Comparison of ENCODE assay signal across 12 cellular contexts in the genomic region with DNA sequence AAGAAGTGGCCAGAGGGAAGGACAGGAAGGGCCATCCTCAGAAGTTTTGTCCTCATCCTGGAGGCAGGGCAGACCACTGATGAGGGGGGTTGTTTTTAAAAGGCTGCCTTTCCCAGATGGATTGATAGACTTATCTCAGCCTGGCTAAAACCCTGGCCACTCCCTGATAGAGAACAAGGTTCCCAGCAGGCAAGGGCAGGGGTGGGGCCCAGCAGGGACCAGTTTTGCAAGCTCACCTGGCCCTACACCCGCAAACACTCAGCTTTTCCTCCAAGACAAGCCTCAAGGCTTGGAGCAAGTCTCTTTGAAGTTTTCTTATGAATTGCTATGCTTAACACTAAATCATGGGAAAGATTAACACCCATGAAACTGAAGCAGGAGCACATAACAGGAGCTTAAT. TPM values are rescaled to one million over a fixed set of nuclear protein-coding genes. Genes with fewer than 3 reads are reported as not detected.
DNase-seq lines count a peak whose midpoint lies in the region; ATAC-seq and TF ChIP-seq lines count a peak whose summit lies in the region.
"Had no signal": no experiment of that assay in that cellular context is flagged by ENCODE, and none has a peak within 500 bp of the region (broad histone marks: within the 10 kb centered on the region; RNA-seq: fewer than 3 reads in every experiment).

No MANE protein-coding gene starts in this region.

- no peaks in the 10 kb centered on the region for H3K9me3 Mint-ChIP-seq in activated naive CD8-positive, alpha-beta T cell treated with anti-CD3 and anti-CD28 coated beads for 36 hours
- H3K9me3 Mint-ChIP-seq: effector memory CD8-positive, alpha-beta T cell; memory B cell had no signal

- H2AFZ ChIP-seq in KMS-11 (ENCODE audit: low read depth): no peak overlapping the region

- no peak for TF ChIP-seq CTCF in KMS-11 (conservative IDR thresholded peaks at IDR 0.05; ENCODE audit: low read depth, low read length)
- no peak for TF ChIP-seq CTCF in spleen (IDR thresholded peaks at IDR 0.05 in 8 of 11, conservative IDR thresholded peaks at IDR 0.05 in 3 of 11)
- no peak for TF ChIP-seq CTCF in uterus (IDR thresholded peaks at IDR 0.05)

- DNase-seq in activated naive CD8-positive, alpha-beta T cell treated with anti-CD3 and anti-CD28 coated beads for 36 hours: no peak
- DNase-seq in iPS-NIHi11 (ENCODE audit: low spot score) (peak; percentile 55), spleen (no peak), uterus (no peak), HCEC 1CT (no peak)
- DNase-seq in stimulated activated CD4-positive, alpha-beta T cell treated with anti-CD3 and anti-CD28 coated beads, Interleukin-4, amount 100 ng/mL, for 24 hours: no peak
- DNase-seq: effector memory CD8-positive, alpha-beta T cell; MM.1S; stimulated activated CD4-positive, alpha-beta T cell treated with anti-CD3 and anti-CD28 coated beads, Interleukin-4, amount 100 ng/mL, for 1 hour had no signal

- H3K4me1 ChIP-seq in KMS-11 (ENCODE audit: low read depth, poor library complexity, severe bottlenecking): peaks cover 32% of the 10 kb centered on the region
- peaks cover 0 to 45% (median 14%) of the 10 kb centered on the region in 6 donors for H3K4me1 ChIP-seq in spleen
- H3K4me1 ChIP-seq in uterus: no peaks in the 10 kb centered on the region

- no peak for ATAC-seq in GM21723 (IDR thresholded peaks at IDR 0.05; ENCODE audit: unreplicated experiment)
- ATAC-seq: effector memory CD8-positive, alpha-beta T cell had no signal

- peaks cover 2% of the 10 kb centered on the region for H3K36me3 Mint-ChIP-seq in activated naive CD8-positive, alpha-beta T cell treated with anti-CD3 and anti-CD28 coated beads for 36 hours
- H3K36me3 Mint-ChIP-seq: memory B cell had no signal

- peak overlapping the region; percentile 9 for H3K27ac Mint-ChIP-seq in activated naive CD8-positive, alpha-beta T cell treated with anti-CD3 and anti-CD28 coated beads for 36 hours
- H3K27ac Mint-ChIP-seq: effector memory CD8-positive, alpha-beta T cell; memory B cell had no signal

- TF ChIP-seq POLR2A in spleen (IDR thresholded peaks at IDR 0.05): no peak
- no peak for TF ChIP-seq POLR2A in uterus (IDR thresholded peaks at IDR 0.05)

- no peaks in the 10 kb centered on the region for H4K20me1 ChIP-seq in KMS-11 (ENCODE audit: insufficient read depth)

- H3K4me2 ChIP-seq in KMS-11: peak overlapping the region; percentile 58; the same call in 1 of the 2 replicates

- intact Hi-C loops in spleen (cut with DNase I; ENCODE audit: low total_unique reads) (no loop called here), uterus (cut with DNase I; ENCODE audit: low total_unique reads) (no loop called here)

- H3K27me3 Mint-ChIP-seq in activated naive CD8-positive, alpha-beta T cell treated with anti-CD3 and anti-CD28 coated beads for 36 hours: no peaks in the 10 kb centered on the region
- H3K27me3 Mint-ChIP-seq: effector memory CD8-positive, alpha-beta T cell had no signal

- H3K79me2 ChIP-seq in KMS-11 (ENCODE audit: insufficient read depth, low read depth): no peaks in the 10 kb centered on the region

- H3K4me3 Mint-ChIP-seq in activated naive CD8-positive, alpha-beta T cell treated with anti-CD3 and anti-CD28 coated beads for 36 hours: no peak overlapping the region
- H3K4me3 Mint-ChIP-seq: effector memory CD8-positive, alpha-beta T cell; memory B cell had no signal

- H3K36me3 ChIP-seq in KMS-11 (ENCODE audit: insufficient read depth) (no peaks in the 10 kb centered on the region), spleen (no peaks in the 10 kb centered on the region), uterus (no peaks in the 10 kb centered on the region)

- no peak overlapping the region; the same call in 1 of the 2 replicates for H3K27ac ChIP-seq in KMS-11
- H3K27ac ChIP-seq in spleen: peak overlapping the region in 7 of 8 donors; percentile 52 to 79 (median 75)
- H3K27ac ChIP-seq in uterus: peak overlapping the region in 1 of 2 donors; percentile 55

- H3K4me3 ChIP-seq in KMS-11 (IDR thresholded peaks at IDR 0.05; ENCODE audit: insufficient read depth, low read depth, low read length) (no peak overlapping the region), spleen (no peak overlapping the region), uterus (no peak overlapping the region)

- H3K27me3 ChIP-seq in KMS-11 (ENCODE audit: insufficient read depth, low read depth) (no peaks in the 10 kb centered on the region), spleen (replicated peaks in 1 of 7) (no peaks in the 10 kb centered on the region), uterus (no peaks in the 10 kb centered on the region)

- H3K9me3 ChIP-seq in spleen (no peaks in the 10 kb centered on the region), uterus (no peaks in the 10 kb centered on the region)

- peaks cover 31% of the 10 kb centered on the region for H3K4me1 Mint-ChIP-seq in activated naive CD8-positive, alpha-beta T cell treated with anti-CD3 and anti-CD28 coated beads for 36 hours
- H3K4me1 Mint-ChIP-seq: memory B cell had no signal

- WGBS in spleen, 5 donors: 79 to 100% (median 96%) methylated on average over 1 of the region's 1 CpG

- H3K9ac ChIP-seq in KMS-11: no peak overlapping the region

RNA-seq across cellular contexts. Expression of gene LIPC, which starts 9.1 kb away (rescaled TPM):
- total RNA-seq in activated naive CD8-positive, alpha-beta T cell treated with anti-CD3 and anti-CD28 coated beads for 36 hours: 1 to 10 TPM; 1.5 to 1.8 TPM
- total RNA-seq in spleen (1 to 10 TPM in 6 of 7 donors, under 1 TPM in 1; 0.60 to 2.5 (median 1.2) TPM), uterus (under 1 TPM in 2 of 4 donors, not detected in 2; 0.28 to 0.51 TPM)
- polyA plus RNA-seq in spleen: under 1 TPM; 0.47 to 0.70 (median 0.48) TPM
